ENCODE assay signal across 11 cellular contexts in the genomic region with DNA sequence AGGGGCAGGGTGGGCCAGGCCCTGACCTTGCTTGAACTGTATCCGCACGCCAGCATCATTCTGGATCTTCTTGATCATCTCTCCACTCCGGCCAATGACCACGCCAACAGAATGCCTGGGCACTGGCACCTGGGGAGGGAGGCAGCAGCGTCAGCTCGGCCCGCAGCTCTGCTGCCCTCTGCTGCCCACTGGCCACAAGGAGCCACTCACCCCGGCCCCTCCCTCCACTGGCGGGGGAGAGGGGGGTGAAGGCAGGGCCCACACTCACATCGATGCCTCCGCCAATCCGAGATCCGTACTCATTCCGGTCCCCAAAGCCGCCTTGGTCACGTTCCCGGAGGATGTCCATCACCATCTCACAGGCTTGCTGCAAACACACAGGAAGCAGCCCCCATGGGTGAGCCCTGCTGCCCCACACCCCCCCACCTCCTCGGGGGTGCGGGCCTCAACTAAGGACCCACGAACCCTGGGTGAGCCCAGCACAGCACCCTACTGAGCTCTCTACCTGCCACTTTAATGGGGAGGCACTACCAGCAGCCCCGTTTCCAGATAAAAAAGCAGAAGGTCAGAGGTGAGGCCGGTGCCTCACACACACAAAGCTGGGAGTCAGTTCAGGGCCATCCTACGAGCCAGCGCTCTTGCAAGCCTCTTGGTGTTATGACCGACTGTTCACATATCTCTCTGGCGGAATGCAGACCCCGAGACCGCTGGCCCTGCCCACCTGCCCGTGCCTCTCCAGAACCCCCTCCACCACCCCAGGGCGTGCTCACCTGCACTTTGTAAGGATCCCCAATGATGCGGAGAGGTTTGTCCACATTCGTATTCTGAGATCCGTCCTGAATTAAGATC. TPM values are rescaled to one million over a fixed set of nuclear protein-coding genes. Genes with fewer than 3 reads are reported as not detected.
DNase-seq lines count a peak whose midpoint lies in the region; ATAC-seq and TF ChIP-seq lines count a peak whose summit lies in the region.
"Had no signal": no experiment of that assay in that cellular context is flagged by ENCODE, and none has a peak within 500 bp of the region (broad histone marks: within the 10 kb centered on the region; RNA-seq: fewer than 3 reads in every experiment).

No MANE protein-coding gene starts in this region.

- H3K4me3 ChIP-seq in right atrium auricular region (no peak overlapping the region), cardiac fibroblast (replicated peaks in 1 of 2; ENCODE audit: low read depth in 2 of 2, low read length in 2 of 2) (no peak overlapping the region)
- H3K4me3 ChIP-seq: ovary had no signal

- no peaks in the 10 kb centered on the region for H3K9me3 ChIP-seq in right atrium auricular region
- H3K9me3 ChIP-seq: ovary had no signal

- DNase-seq in Right ventricle myocardium superior = no peak
- no peak for DNase-seq in right atrium auricular region (ENCODE audit: low spot score)
- peak; percentile 24 to 46 for DNase-seq in cardiac fibroblast (ENCODE audit: low read depth in 2 of 2)
- no peak for DNase-seq in left colon
- DNase-seq in NCI-H1092 (lab: John Stamatoyannopoulos, UW) = no peak
- DNase-seq in T-helper 9 cell = no peak

- peaks cover 0 to 27% of the 10 kb centered on the region in 2 donors for H3K4me1 ChIP-seq in right atrium auricular region

- peak; percentile 37 for ATAC-seq in Right ventricle myocardium superior (ENCODE audit: poor library complexity)
- ATAC-seq in left colon = peak; percentile 60
- no peak for ATAC-seq in HG02678 (IDR thresholded peaks at IDR 0.05; ENCODE audit: unreplicated experiment)
- ATAC-seq in GM18505 (IDR thresholded peaks at IDR 0.05; ENCODE audit: unreplicated experiment) = no peak

- TF ChIP-seq POLR2A in GM18505 (IDR thresholded peaks at IDR 0.05; ENCODE audit: borderline replicate concordance, extremely low read depth, insufficient read depth, insufficient read length) = no peak

- no peaks in the 10 kb centered on the region for H3K27me3 ChIP-seq in right atrium auricular region
- H3K27me3 ChIP-seq: ovary had no signal

- peaks cover 78% of the 10 kb centered on the region for H3K36me3 ChIP-seq in right atrium auricular region
- H3K36me3 ChIP-seq: ovary had no signal

- H3K27ac ChIP-seq in right atrium auricular region = no peak overlapping the region
- H3K27ac ChIP-seq: C4-2B, ovary had no signal

- intact Hi-C loops in Right ventricle myocardium superior (cut with DNase I) (no loop called here), left colon (cut with DNase I, micrococcal nuclease) (no loop called here)

- TF ChIP-seq CTCF in right atrium auricular region (IDR thresholded peaks at IDR 0.05) (peak in 1 of 2 donors; percentile 52), cardiac fibroblast (IDR thresholded peaks at IDR 0.05; ENCODE audit: low read depth, low read length) (peak; percentile 42)

RNA-seq across cellular contexts. Expression of a gene that starts 6.7 kb away (rescaled TPM):
- total RNA-seq in Right ventricle myocardium superior (80.8 TPM), right atrium auricular region (10 to 100 TPM; 55.3 to 95.7 TPM), left colon (100 to 1,000 TPM; 191 to 214 TPM)

RNA-seq across cellular contexts. Expression of a gene that starts 15.6 kb away (rescaled TPM):
- total RNA-seq in Right ventricle myocardium superior (not detected), right atrium auricular region (not detected), left colon (under 1 TPM; 0.47 to 0.85 TPM)
- total RNA-seq: M059J had no signal

RNA-seq across cellular contexts. Expression of a gene that starts 25.0 kb away (rescaled TPM):
- total RNA-seq in Right ventricle myocardium superior (30.5 TPM), right atrium auricular region (10 to 100 TPM; 23.7 to 33.0 TPM), left colon (10 to 100 TPM; 52.7 to 58.9 TPM)

RNA-seq across cellular contexts. Expression of a gene that starts 41.7 kb away (rescaled TPM):
- total RNA-seq in Right ventricle myocardium superior = 87.0 TPM
- total RNA-seq in right atrium auricular region = 100 to 1,000 TPM in 1 of 2 donors, 10 to 100 TPM in 1; 88.7 to 103 TPM
- 100 to 1,000 TPM; 126 to 163 TPM for total RNA-seq in left colon

RNA-seq across cellular contexts. Expression of a gene that starts 42.2 kb away (rescaled TPM):
- total RNA-seq in Right ventricle myocardium superior (0.75 TPM), right atrium auricular region (under 1 TPM; 0.82 to 0.98 TPM), left colon (1 to 10 TPM; 2.5 to 3.8 TPM)

Comparison
In these comparisons a context has a peak if more than half of its experiments do, and no peak if none do; other contexts are left out.
1. ATAC-seq: peak in Right ventricle myocardium superior (single experiment) and left colon (single experiment); none in HG02678 (single experiment) and GM18505 (single experiment).
2. DNase-seq: peak in cardiac fibroblast (2 of 2); none in Right ventricle myocardium superior (single experiment), right atrium auricular region (single experiment), left colon (0 of 2), NCI-H1092 (single experiment) and T-helper 9 cell (single experiment).